In the genomic region with DNA sequence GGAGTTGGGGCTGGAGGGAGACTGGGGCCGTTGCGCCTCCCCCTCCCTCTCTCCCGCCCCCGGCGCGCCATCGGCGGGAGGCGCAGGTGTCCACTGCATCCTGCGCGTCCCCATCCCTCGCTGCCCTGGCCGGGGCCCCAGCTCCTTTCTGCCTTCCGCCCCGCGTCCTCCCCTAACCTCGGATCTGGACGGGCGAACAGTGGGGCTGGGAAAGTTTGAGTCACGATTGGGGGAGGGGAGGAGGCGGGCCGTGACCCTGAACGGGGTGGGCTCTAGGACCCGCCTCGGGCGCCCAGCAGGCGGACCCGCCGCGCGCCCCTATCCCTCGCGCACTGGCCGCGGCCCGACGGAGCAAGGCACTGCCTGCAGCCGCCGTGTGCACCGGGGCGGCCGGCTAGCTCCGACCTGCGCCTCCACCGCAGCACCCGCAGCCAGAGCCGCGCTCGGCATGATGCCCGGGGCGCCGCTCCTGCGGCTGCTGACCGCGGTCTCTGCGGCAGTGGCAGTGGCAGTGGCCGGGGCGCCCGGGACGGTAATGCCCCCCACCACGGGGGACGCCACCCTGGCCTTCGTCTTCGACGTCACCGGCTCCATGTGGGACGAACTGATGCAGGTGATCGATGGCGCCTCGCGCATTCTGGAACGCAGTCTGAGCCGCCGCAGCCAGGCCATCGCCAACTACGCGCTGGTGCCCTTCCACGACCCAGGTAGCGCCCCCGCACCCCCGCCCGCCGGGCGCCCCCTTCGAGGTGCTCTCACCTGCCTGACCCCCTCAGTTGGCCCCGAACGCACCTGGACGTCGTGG, we compare ENCODE assay signal across 9 cellular contexts. TPM values are rescaled to one million over a fixed set of nuclear protein-coding genes. Genes with fewer than 3 reads are reported as not detected.
DNase-seq lines count a peak whose midpoint lies in the region; ATAC-seq and TF ChIP-seq lines count a peak whose summit lies in the region.
"Had no signal": no experiment of that assay in that cellular context is flagged by ENCODE, and none has a peak within 500 bp of the region (broad histone marks: within the 10 kb centered on the region; RNA-seq: fewer than 3 reads in every experiment).

A gene with protein sequence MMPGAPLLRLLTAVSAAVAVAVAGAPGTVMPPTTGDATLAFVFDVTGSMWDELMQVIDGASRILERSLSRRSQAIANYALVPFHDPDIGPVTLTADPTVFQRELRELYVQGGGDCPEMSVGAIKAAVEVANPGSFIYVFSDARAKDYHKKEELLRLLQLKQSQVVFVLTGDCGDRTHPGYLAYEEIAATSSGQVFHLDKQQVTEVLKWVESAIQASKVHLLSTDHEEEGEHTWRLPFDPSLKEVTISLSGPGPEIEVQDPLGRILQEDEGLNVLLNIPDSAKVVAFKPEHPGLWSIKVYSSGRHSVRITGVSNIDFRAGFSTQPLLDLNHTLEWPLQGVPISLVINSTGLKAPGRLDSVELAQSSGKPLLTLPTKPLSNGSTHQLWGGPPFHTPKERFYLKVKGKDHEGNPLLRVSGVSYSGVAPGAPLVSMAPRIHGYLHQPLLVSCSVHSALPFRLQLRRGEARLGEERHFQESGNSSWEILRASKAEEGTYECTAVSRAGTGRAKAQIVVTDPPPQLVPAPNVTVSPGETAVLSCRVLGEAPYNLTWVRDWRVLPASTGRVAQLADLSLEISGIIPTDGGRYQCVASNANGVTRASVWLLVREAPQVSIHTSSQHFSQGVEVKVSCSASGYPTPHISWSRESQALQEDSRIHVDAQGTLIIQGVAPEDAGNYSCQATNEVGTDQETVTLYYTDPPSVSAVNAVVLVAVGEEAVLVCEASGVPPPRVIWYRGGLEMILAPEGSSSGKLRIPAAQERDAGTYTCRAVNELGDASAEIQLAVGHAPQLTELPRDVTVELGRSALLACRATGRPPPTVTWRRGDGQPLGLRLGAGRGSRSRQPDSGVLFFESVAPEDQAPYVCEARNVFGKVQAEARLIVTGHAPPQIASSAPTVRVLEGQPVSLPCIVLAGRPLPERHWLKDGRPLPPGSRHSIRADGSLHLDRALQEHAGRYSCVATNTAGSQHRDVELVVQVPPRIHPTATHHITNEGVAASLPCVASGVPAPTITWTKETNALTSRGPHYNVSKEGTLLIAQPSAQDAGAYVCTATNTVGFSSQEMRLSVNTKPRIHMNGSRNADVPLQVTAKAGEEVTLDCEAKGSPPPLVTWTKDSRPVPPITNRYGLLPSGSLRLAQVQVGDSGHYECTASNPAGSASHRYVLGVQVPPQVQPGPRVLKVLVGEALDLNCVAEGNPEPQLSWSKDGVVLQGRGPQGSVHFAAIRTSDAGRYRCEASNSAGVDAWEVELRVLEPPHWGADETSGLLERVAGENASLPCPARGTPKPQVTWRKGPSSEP (N-terminal part only) (plus strand): TSS at position 330 of the 805 bp plus-strand sequence. CDS start 119 bp downstream, at position 449.

- DNase-seq in NCI-H69 (lab: John Stamatoyannopoulos, UW) (peak; percentile 48), Right ventricle myocardium superior (peak; percentile 63), neural progenitor cell (ENCODE audit: low spot score) (peak; percentile 73), cerebellar cortex (ENCODE audit: low spot score) (no peak)
- DNase-seq in effector memory CD8-positive, alpha-beta T cell: no peak
- no peak for DNase-seq in CD4-positive, alpha-beta T cell
- no peak for DNase-seq in activated CD4-positive, alpha-beta T cell treated with anti-CD3 and anti-CD28 coated beads, Interleukin-2, amount 10 ng/mL, durations not matched to agents 7 days and 5 days
- DNase-seq: NCI-H1048 had no signal

- H3K9me3 ChIP-seq in BLaER1 (no peaks in the 10 kb centered on the region), neural progenitor cell (ENCODE audit: low read depth) (no peaks in the 10 kb centered on the region)
- no peaks in the 10 kb centered on the region for H3K9me3 ChIP-seq in CD4-positive, alpha-beta T cell (ENCODE audit: control insufficient read depth, low read length)

- ATAC-seq in Right ventricle myocardium superior (ENCODE audit: poor library complexity): peak; percentile 60
- no peak for ATAC-seq in effector memory CD8-positive, alpha-beta T cell (replicated peaks)
- no peak for ATAC-seq in CD4-positive, alpha-beta T cell (ENCODE audit: poor library complexity)

- no peak within 1 kb of the TSS for H3K4me3 ChIP-seq in BLaER1
- peak within 1 kb of the TSS; percentile 53 for H3K4me3 ChIP-seq in neural progenitor cell

- CTCF ChIA-PET in CD4-positive, alpha-beta T cell (lab: Charles Lee): no interaction called here
- CTCF ChIA-PET in activated CD4-positive, alpha-beta T cell treated with anti-CD3 and anti-CD28 coated beads, Interleukin-2, amount 10 ng/mL, durations not matched to agents 7 days and 5 days (lab: Charles Lee): no interaction called here

- H3K27me3 ChIP-seq in BLaER1 (peaks cover 62% of the 10 kb centered on the region), neural progenitor cell (peaks cover 46% of the 10 kb centered on the region)
- peaks cover 81% of the 10 kb centered on the region for H3K27me3 ChIP-seq in CD4-positive, alpha-beta T cell (ENCODE audit: control insufficient read depth, insufficient read depth, low read length)

- H3K9me3 Mint-ChIP-seq in neural progenitor cell: no peaks in the 10 kb centered on the region
- H3K9me3 Mint-ChIP-seq in effector memory CD8-positive, alpha-beta T cell: no peaks in the 10 kb centered on the region
- no peaks in the 10 kb centered on the region for H3K9me3 Mint-ChIP-seq in CD4-positive, alpha-beta T cell
- no peaks in the 10 kb centered on the region for H3K9me3 Mint-ChIP-seq in activated CD4-positive, alpha-beta T cell treated with anti-CD3 and anti-CD28 coated beads, Interleukin-2, amount 10 ng/mL, durations not matched to agents 7 days and 5 days

- no peaks in the 10 kb centered on the region for H3K36me3 Mint-ChIP-seq in neural progenitor cell
- peaks cover 7% of the 10 kb centered on the region for H3K36me3 Mint-ChIP-seq in effector memory CD8-positive, alpha-beta T cell (ENCODE audit: insufficient read depth)
- no peaks in the 10 kb centered on the region for H3K36me3 Mint-ChIP-seq in CD4-positive, alpha-beta T cell (ENCODE audit: low read depth)
- no peaks in the 10 kb centered on the region for H3K36me3 Mint-ChIP-seq in activated CD4-positive, alpha-beta T cell treated with anti-CD3 and anti-CD28 coated beads, Interleukin-2, amount 10 ng/mL, durations not matched to agents 7 days and 5 days (ENCODE audit: low read depth)

- H3K4me1 Mint-ChIP-seq in neural progenitor cell: peaks cover 10% of the 10 kb centered on the region
- H3K4me1 Mint-ChIP-seq in effector memory CD8-positive, alpha-beta T cell (ENCODE audit: low read depth in 2 of 2): peaks cover 0 to 6% of the 10 kb centered on the region in 2 donors
- peaks cover 12% of the 10 kb centered on the region for H3K4me1 Mint-ChIP-seq in CD4-positive, alpha-beta T cell (ENCODE audit: low read depth)
- peaks cover 1% of the 10 kb centered on the region for H3K4me1 Mint-ChIP-seq in activated CD4-positive, alpha-beta T cell treated with anti-CD3 and anti-CD28 coated beads, Interleukin-2, amount 10 ng/mL, durations not matched to agents 7 days and 5 days

- peaks cover 31% of the 10 kb centered on the region for H3F3A ChIP-seq in neural progenitor cell (ENCODE audit: low read depth)

- H3K4me2 ChIP-seq in BLaER1: peak within 1 kb of the TSS; percentile 2; the same call in 1 of the 2 replicates
- peak within 1 kb of the TSS; percentile 87 for H3K4me2 ChIP-seq in neural progenitor cell

- intact Hi-C loops in Right ventricle myocardium superior (cut with DNase I): loop anchor here (10.0 kb wide), 1 partner anchor 79 kb away; no protein-coding TSS in a partner anchor
- intact Hi-C loops in CD4-positive, alpha-beta T cell (cut with DNase I, micrococcal nuclease): no loop called here

- peaks cover 14% of the 10 kb centered on the region; the same call in 1 of the 2 replicates for H4K20me1 ChIP-seq in BLaER1
- H4K20me1 ChIP-seq in neural progenitor cell (ENCODE audit: low read depth): no peaks in the 10 kb centered on the region

- POLR2A ChIA-PET in CD4-positive, alpha-beta T cell (lab: Charles Lee): no interaction called here
- POLR2A ChIA-PET in activated CD4-positive, alpha-beta T cell treated with anti-CD3 and anti-CD28 coated beads, Interleukin-2, amount 10 ng/mL, durations not matched to agents 7 days and 5 days (lab: Charles Lee): no interaction called here

- peaks cover 13% of the 10 kb centered on the region; the same call in 1 of the 2 replicates for H3K4me1 ChIP-seq in BLaER1
- H3K4me1 ChIP-seq in neural progenitor cell: peaks cover 19% of the 10 kb centered on the region

- no peaks in the 10 kb centered on the region for H3K79me2 ChIP-seq in neural progenitor cell (ENCODE audit: low read depth)

- TF ChIP-seq CTCF in neural progenitor cell (IDR thresholded peaks at IDR 0.05): no peak
- TF ChIP-seq CTCF in CD4-positive, alpha-beta T cell (IDR thresholded peaks at IDR 0.05): no peak

- no peak within 1 kb of the TSS for H3K9ac ChIP-seq in BLaER1
- no peak within 1 kb of the TSS for H3K9ac ChIP-seq in neural progenitor cell

- H3K4me3 Mint-ChIP-seq in neural progenitor cell: peak within 1 kb of the TSS; percentile 81
- peak within 1 kb of the TSS in 1 of 2 donors; percentile 27 for H3K4me3 Mint-ChIP-seq in effector memory CD8-positive, alpha-beta T cell
- H3K4me3 Mint-ChIP-seq in CD4-positive, alpha-beta T cell: no peak within 1 kb of the TSS
- H3K4me3 Mint-ChIP-seq in activated CD4-positive, alpha-beta T cell treated with anti-CD3 and anti-CD28 coated beads, Interleukin-2, amount 10 ng/mL, durations not matched to agents 7 days and 5 days: no peak within 1 kb of the TSS

- peaks cover 46% of the 10 kb centered on the region for H3K27me3 Mint-ChIP-seq in neural progenitor cell (ENCODE audit: insufficient read depth, low read depth)
- peaks cover 68 to 97% of the 10 kb centered on the region in 2 donors for H3K27me3 Mint-ChIP-seq in effector memory CD8-positive, alpha-beta T cell
- peaks cover 86% of the 10 kb centered on the region for H3K27me3 Mint-ChIP-seq in CD4-positive, alpha-beta T cell
- H3K27me3 Mint-ChIP-seq in activated CD4-positive, alpha-beta T cell treated with anti-CD3 and anti-CD28 coated beads, Interleukin-2, amount 10 ng/mL, durations not matched to agents 7 days and 5 days: peaks cover 76% of the 10 kb centered on the region

- no peak within 1 kb of the TSS for H3K27ac Mint-ChIP-seq in neural progenitor cell
- no peak within 1 kb of the TSS for H3K27ac Mint-ChIP-seq in effector memory CD8-positive, alpha-beta T cell
- no peak within 1 kb of the TSS for H3K27ac Mint-ChIP-seq in CD4-positive, alpha-beta T cell
- no peak within 1 kb of the TSS for H3K27ac Mint-ChIP-seq in activated CD4-positive, alpha-beta T cell treated with anti-CD3 and anti-CD28 coated beads, Interleukin-2, amount 10 ng/mL, durations not matched to agents 7 days and 5 days

- H3K36me3 ChIP-seq in BLaER1 (no peaks in the 10 kb centered on the region), neural progenitor cell (no peaks in the 10 kb centered on the region)

- H2AFZ ChIP-seq in neural progenitor cell (replicated peaks): peak within 1 kb of the TSS; percentile 53

- H3K27ac ChIP-seq in BLaER1 (no peak within 1 kb of the TSS), neural progenitor cell (no peak within 1 kb of the TSS)
- no peak within 1 kb of the TSS for H3K27ac ChIP-seq in CD4-positive, alpha-beta T cell (ENCODE audit: low read depth, low read length)

RNA-seq across cellular contexts. Expression of the gene that starts here (rescaled TPM):
- total RNA-seq in Right ventricle myocardium superior: 5.2 TPM
- 0.15 and 0.40 TPM in 2 replicates for total RNA-seq in neural progenitor cell (ENCODE audit: low replicate concordance)
- not detected for total RNA-seq in CD4-positive, alpha-beta T cell
- not detected for total RNA-seq in activated CD4-positive, alpha-beta T cell treated with anti-CD3 and anti-CD28 coated beads, Interleukin-2, amount 10 ng/mL, durations not matched to agents 7 days and 5 days

Comparison
In these comparisons a context has a peak if more than half of its experiments do, and no peak if none do; other contexts are left out.
1. Peak in DNase-seq, H3K4me3 ChIP-seq and H3K4me2 ChIP-seq in neural progenitor cell; RNA of the gene not detected or under 1 TPM.
2. DNase-seq: peak in NCI-H69 (single experiment) and Right ventricle myocardium superior (single experiment); none in cerebellar cortex (single experiment), effector memory CD8-positive, alpha-beta T cell (0 of 3), CD4-positive, alpha-beta T cell (0 of 10) and activated CD4-positive, alpha-beta T cell treated with anti-CD3 and anti-CD28 coated beads, Interleukin-2, amount 10 ng/mL, durations not matched to agents 7 days and 5 days (single experiment).